ENCODE assay signal across 8 cellular contexts in genomic region chr17:41688641-41689496, GRCh38. TPM values are rescaled to one million over a fixed set of nuclear protein-coding genes. Genes with fewer than 3 reads are reported as not detected.
A peak's percentile ranks its signal among the peaks of the same experiment; 100 is the strongest.
DNase-seq lines count a peak whose midpoint lies in the region; ATAC-seq and TF ChIP-seq lines count a peak whose summit lies in the region.

Gene EIF1 (plus strand): TSS chr17:41688885. CDS start chr17:41689039, 154 bp downstream.

- DNase-seq in AG10803 (ENCODE audit: low read depth) (peak; percentile 99), NCI-H460 (ENCODE audit: extremely low read depth, low read depth) (peak; percentile 100), cerebellar nuclear complex (lab: John Stamatoyannopoulos, UW) (peak; percentile 97 to 99), islet precursor cell (peak; percentile 100)
- peak; percentile 100 for DNase-seq in activated CD4-positive, CD25-positive, alpha-beta regulatory T cell treated with anti-CD3 and anti-CD28 coated beads, Interleukin-2, amount 50 U/mL, for 72 hours
- DNase-seq in stimulated activated CD4-positive, alpha-beta T cell treated with anti-CD3 and anti-CD28 coated beads, Interleukin-12 subunit alpha, Interleukin-12 subunit beta, amount 100 ng/mL, for 48 hours (ENCODE audit: low read depth in 2 of 3, low spot score in 1 of 3), result peak; percentile 100

- TF ChIP-seq CTCF in AG10803 (conservative IDR thresholded peaks at IDR 0.05; ENCODE audit: low read length), result no peak

- peak within 1 kb of the TSS; percentile 87 for H3K4me3 ChIP-seq in AG10803 (ENCODE audit: low read length)

- ATAC-seq in GM19043 (IDR thresholded peaks at IDR 0.05; ENCODE audit: low read depth, unreplicated experiment), result peak; percentile 65
- peak; percentile 60 for ATAC-seq in HG03378 (IDR thresholded peaks at IDR 0.05; ENCODE audit: unreplicated experiment)

RNA-seq across cellular contexts. Expression of gene EIF1, which starts in this region (rescaled TPM):
- 356 and 499 TPM in 2 replicates for total RNA-seq in NCI-H460 (2014; rRNA removed; shearing (Covaris generic))
- polyA plus RNA-seq in NCI-H460 (2014; cell fraction: nucleus; rRNA removed), result 292 and 380 TPM in 2 replicates

Comparison
In these comparisons a context has a peak if more than half of its experiments do, and no peak if none do; other contexts are left out.
1. Peak in every context shown above with its lines: DNase-seq, ATAC-seq and H3K4me3 ChIP-seq.